In genomic region chr7:134831862-134832261, GRCh38 we compare ENCODE assay signal across 14 cellular contexts. TPM values are rescaled to one million over a fixed set of nuclear protein-coding genes. Genes with fewer than 3 reads are reported as not detected.
DNase-seq lines count a peak whose midpoint lies in the region; ATAC-seq and TF ChIP-seq lines count a peak whose summit lies in the region.
"Had no signal": no experiment of that assay in that cellular context is flagged by ENCODE, and none has a peak within 500 bp of the region (broad histone marks: within the 10 kb centered on the region; RNA-seq: fewer than 3 reads in every experiment).

No MANE protein-coding gene starts in this region.

- H3K36me3 ChIP-seq in ascending aorta: no peaks in the 10 kb centered on the region
- H3K36me3 ChIP-seq: WERI-Rb-1 had no signal

- intact Hi-C loops in ascending aorta (cut with DNase I): no loop called here
- intact Hi-C loops in right cardiac atrium (cut with DNase I): no loop called here

- no peaks in the 10 kb centered on the region for H3K27me3 ChIP-seq in ascending aorta
- H3K27me3 ChIP-seq in right cardiac atrium (ENCODE audit: control insufficient read depth, insufficient read depth): no peaks in the 10 kb centered on the region

- DNase-seq in DMS114 treated with DMSO at 0.1 percent for 48 hours (lab: John Stamatoyannopoulos, UW; ENCODE audit: unreplicated experiment): peak; percentile 59
- peak in 1 of 2 donors; percentile 81 for DNase-seq in ascending aorta (ENCODE audit: low spot score in 2 of 2)
- peak; percentile 69 to 81 (median 76) for DNase-seq in right cardiac atrium
- DNase-seq in putamen (ENCODE audit: low spot score): peak; percentile 6
- DNase-seq in HT-29 (ENCODE audit: low spot score): no peak
- no peak for DNase-seq in dedifferentiated amniotic fluid mesenchymal stem cell (ENCODE audit: extremely low spot score)
- DNase-seq: CD4-positive, CD25-positive, alpha-beta regulatory T cell; dermis blood vessel endothelial cell; NCI-H1092 treated with DMSO at 0.1 percent for 48 hours; NCI-H524; small intestine; WERI-Rb-1 had no signal

- no peaks in the 10 kb centered on the region for H3K9me3 ChIP-seq in ascending aorta
- no peaks in the 10 kb centered on the region for H3K9me3 ChIP-seq in right cardiac atrium (ENCODE audit: control insufficient read depth, low read length)

- WGBS in right cardiac atrium: 48% methylated on average over 15 of the region's 15 CpGs

- H3K4me3 ChIP-seq in ascending aorta (peak overlapping the region in 1 of 2 donors; percentile 54), right cardiac atrium (ENCODE audit: low read length) (peak overlapping the region; percentile 30)

- no peak for TF ChIP-seq CTCF in ascending aorta (IDR thresholded peaks at IDR 0.05)

- H3K4me1 ChIP-seq in ascending aorta (peaks cover 26 to 81% of the 10 kb centered on the region in 2 donors), right cardiac atrium (ENCODE audit: control insufficient read depth, insufficient read depth, low read length) (peaks cover 3% of the 10 kb centered on the region)

- peak; percentile 22 to 78 for ATAC-seq in right cardiac atrium
- ATAC-seq in HG03565 (IDR thresholded peaks at IDR 0.05; ENCODE audit: unreplicated experiment): no peak
- ATAC-seq in GM19035 (IDR thresholded peaks at IDR 0.05; ENCODE audit: unreplicated experiment): no peak

- H3K27ac ChIP-seq in ascending aorta (peak overlapping the region; percentile 89), right cardiac atrium (ENCODE audit: low read length) (peak overlapping the region; percentile 76)
- H3K27ac ChIP-seq: WERI-Rb-1 had no signal

RNA-seq across cellular contexts. Expression of gene CALD1, which starts 52.4 kb away (rescaled TPM):
- total RNA-seq in ascending aorta (352 TPM), right cardiac atrium (100 to 1,000 TPM; 127 to 214 (median 137) TPM)
- polyA plus RNA-seq in right cardiac atrium: 93.9 TPM
- 0.10 TPM in 1 of 2 replicates, not detected in the other for total RNA-seq in HT-29 (2014; rRNA removed; shearing (Covaris generic))

Comparison
In these comparisons a context has a peak if more than half of its experiments do, and no peak if none do; other contexts are left out.
1. DNase-seq: peak in DMS114 treated with DMSO at 0.1 percent for 48 hours (single experiment), right cardiac atrium (3 of 3) and putamen (single experiment); none in HT-29 (single experiment) and dedifferentiated amniotic fluid mesenchymal stem cell (single experiment).
2. ATAC-seq: peak in right cardiac atrium (2 of 2); none in HG03565 (single experiment) and GM19035 (single experiment).
3. RNA of gene CALD1, which starts 52.4 kb away (total RNA-seq): 352 TPM in ascending aorta (single experiment) and 127 to 214 TPM in right cardiac atrium; 0.10 TPM in HT-29; every median in the first group is over 100 times any median in the second.